9 cellular contexts compared by ENCODE assay signal in the genomic region with DNA sequence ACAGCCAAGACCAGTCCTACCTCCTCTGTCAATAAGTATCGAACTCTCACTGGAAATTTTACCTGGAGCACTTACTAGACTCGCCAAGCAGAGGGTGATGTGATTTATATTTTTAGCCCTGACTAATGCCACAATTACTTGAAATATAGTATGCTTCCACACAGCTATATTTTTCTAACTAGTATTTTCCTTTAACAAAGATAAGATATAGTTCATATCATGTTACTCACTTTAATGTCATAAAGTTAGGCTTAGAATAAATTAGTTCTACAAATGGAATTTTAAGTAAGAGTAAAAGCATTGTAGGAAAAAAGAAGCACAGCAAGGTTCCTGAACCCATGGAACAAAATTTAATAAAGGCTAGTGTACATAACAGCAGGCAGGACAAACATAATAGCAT. TPM values are rescaled to one million over a fixed set of nuclear protein-coding genes. Genes with fewer than 3 reads are reported as not detected.
"Had no signal": no experiment of that assay in that cellular context is flagged by ENCODE, and none has a peak within 500 bp of the region (broad histone marks: within the 10 kb centered on the region; RNA-seq: fewer than 3 reads in every experiment).

No MANE protein-coding gene starts in this region.

- H3K27ac ChIP-seq: GM23248 had no signal

- DNase-seq: GM23248, GOT3, H7, H9, HCEC 1CT, HFFc6 had no signal

- H3K9me3 ChIP-seq: HAP-1 had no signal

- H3K4me1 ChIP-seq: HAP-1 had no signal

- H3K4me3 ChIP-seq: GM23248, GM23338, HAP-1 had no signal

- H3K36me3 ChIP-seq: HAP-1 had no signal

- ATAC-seq: GM23338, HCT116 had no signal

RNA-seq across cellular contexts. Expression of a gene that starts 16.0 kb away (rescaled TPM):
- total RNA-seq: H7, HFFc6 had no signal
- polyA plus RNA-seq: GM23248, GM23338 had no signal
